Comparison of ENCODE assay signal across 1 cellular context in the genomic region with DNA sequence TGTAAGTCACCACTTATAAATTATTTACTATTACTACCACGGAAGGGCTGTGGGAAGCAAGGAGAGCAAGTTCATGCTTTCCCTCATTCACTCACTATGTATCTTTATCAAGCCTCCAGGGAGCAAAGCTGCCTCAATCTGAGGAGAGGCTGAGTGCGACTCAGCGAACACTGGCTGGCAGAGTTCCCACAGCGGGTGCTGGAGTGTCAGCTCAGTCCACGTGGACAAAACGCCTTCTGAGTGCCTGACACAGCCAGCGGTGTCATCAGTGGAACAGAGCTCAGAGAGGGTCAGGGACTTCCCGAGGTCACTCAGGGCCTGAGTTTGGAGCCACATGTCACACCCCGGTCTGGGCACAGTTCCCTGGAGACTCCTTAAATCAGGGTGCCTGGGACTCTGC.
A peak's percentile ranks its signal among the peaks of the same experiment; 100 is the strongest.
TF ChIP-seq lines count a peak whose summit lies in the region.

No MANE protein-coding gene starts in this region.

TF ChIP-seq in HepG2, 621 proteins besides CTCF, POLR2A, EP300 and RAD21:
- 0 out of 2 replicates have a peak, but pooled peaks have one; percentile 30 for TF ChIP-seq ZNF768 (CRISPR knock-in tag; IDR thresholded peaks at IDR 0.05)
- no peak for TF ChIP-seq ZNF264 (CRISPR knock-in tag; IDR thresholded peaks at IDR 0.05)
TF ChIP-seq in HepG2: peak in this region for 1.
